In genomic region chr20:18139832-18140231, GRCh38 we compare ENCODE assay signal across 1 cellular context.
TF ChIP-seq lines count a peak whose summit lies in the region.

No MANE protein-coding gene starts in this region.

TF ChIP-seq in HepG2, 621 proteins besides CTCF, POLR2A, EP300 and RAD21 (continues in another document):
- TF ChIP-seq ZNF574 (CRISPR knock-in tag; IDR thresholded peaks at IDR 0.05) (no peak), ARID5B (CRISPR knock-in tag; IDR thresholded peaks at IDR 0.05) (peak; percentile 58), ZNF570 (CRISPR knock-in tag; IDR thresholded peaks at IDR 0.05; ENCODE audit: borderline replicate concordance) (no peak), ZFYVE20 (CRISPR knock-in tag; IDR thresholded peaks at IDR 0.05; ENCODE audit: borderline replicate concordance, low read depth) (no peak), ONECUT2 (CRISPR knock-in tag; IDR thresholded peaks at IDR 0.05) (peak; percentile 27; the same call in 1 of the 2 replicates), ERF (CRISPR knock-in tag; IDR thresholded peaks at IDR 0.05) (no peak), ZNF546 (CRISPR knock-in tag; conservative IDR thresholded peaks at IDR 0.05) (no peak), RERE (CRISPR knock-in tag; IDR thresholded peaks at IDR 0.05; ENCODE audit: low read depth) (no peak), NR2F2 (IDR thresholded peaks at IDR 0.05; ENCODE audit: borderline replicate concordance, low read depth) (no peak), CENPT (CRISPR knock-in tag; IDR thresholded peaks at IDR 0.05; ENCODE audit: low read depth) (no peak), ZMYM4 (CRISPR knock-in tag; IDR thresholded peaks at IDR 0.05) (no peak), SOX13 (IDR thresholded peaks at IDR 0.05) (no peak), SOX13 (CRISPR knock-in tag; conservative IDR thresholded peaks at IDR 0.05 in 1 of 2, IDR thresholded peaks at IDR 0.05 in 1 of 2) (0 out of 4 replicates have a peak, but pooled peaks of 1 of the 2 experiments have one; percentile 7), BRD4 (CRISPR knock-in tag; IDR thresholded peaks at IDR 0.05) (no peak), RNF219 (CRISPR knock-in tag; IDR thresholded peaks at IDR 0.05) (no peak), ZNF230 (CRISPR knock-in tag; IDR thresholded peaks at IDR 0.05) (no peak), TMF1 (CRISPR knock-in tag; IDR thresholded peaks at IDR 0.05; ENCODE audit: low read depth) (no peak), DZIP1 (CRISPR knock-in tag; IDR thresholded peaks at IDR 0.05) (no peak), NBN (conservative IDR thresholded peaks at IDR 0.05) (no peak), SNAPC4 (CRISPR knock-in tag; IDR thresholded peaks at IDR 0.05) (no peak), SOX6 (IDR thresholded peaks at IDR 0.05) (no peak), SOX6 (CRISPR knock-in tag; IDR thresholded peaks at IDR 0.05) (no peak), MLX (CRISPR knock-in tag; IDR thresholded peaks at IDR 0.05) (no peak), ZNF670 (CRISPR knock-in tag; IDR thresholded peaks at IDR 0.05; ENCODE audit: borderline replicate concordance) (no peak), U2AF2 (IDR thresholded peaks at IDR 0.05; ENCODE audit: low read depth, low read length) (no peak), NAIF1 (CRISPR knock-in tag; IDR thresholded peaks at IDR 0.05; ENCODE audit: borderline replicate concordance) (no peak), TBX2 (CRISPR knock-in tag; IDR thresholded peaks at IDR 0.05; ENCODE audit: borderline replicate concordance) (0 out of 2 replicates have a peak, but pooled peaks have one; percentile 42), PRPF4 (IDR thresholded peaks at IDR 0.05; ENCODE audit: low read depth, low read length, poor library complexity, severe bottlenecking) (no peak), ZNF709 (CRISPR knock-in tag; IDR thresholded peaks at IDR 0.05) (no peak), THYN1 (CRISPR knock-in tag; IDR thresholded peaks at IDR 0.05; ENCODE audit: borderline replicate concordance, low read depth) (no peak), RELA (CRISPR knock-in tag; IDR thresholded peaks at IDR 0.05) (no peak), MEF2D (CRISPR knock-in tag; IDR thresholded peaks at IDR 0.05) (no peak), ARNT2 (CRISPR knock-in tag; IDR thresholded peaks at IDR 0.05; ENCODE audit: low read depth) (no peak), ZC3H4 (CRISPR knock-in tag; IDR thresholded peaks at IDR 0.05; ENCODE audit: borderline replicate concordance) (peak; percentile 67; the same call in 1 of the 2 replicates)
